ENCODE assay signal across 23 cellular contexts in genomic region chr1:226984521-226985238, GRCh38. TPM values are rescaled to one million over a fixed set of nuclear protein-coding genes. Genes with fewer than 3 reads are reported as not detected.
A peak's percentile ranks its signal among the peaks of the same experiment; 100 is the strongest.
DNase-seq lines count a peak whose midpoint lies in the region; ATAC-seq, FAIRE-seq and TF ChIP-seq lines count a peak whose summit lies in the region.
"Had no signal": no experiment of that assay in that cellular context is flagged by ENCODE, and none has a peak within 500 bp of the region (broad histone marks: within the 10 kb centered on the region; RNA-seq: fewer than 3 reads in every experiment).

No MANE protein-coding gene starts in this region.

- H3K27me3 ChIP-seq in H7 (ENCODE audit: control insufficient read depth, insufficient read depth, low read length) (no peaks in the 10 kb centered on the region), bronchial epithelial cell (ENCODE audit: control insufficient read depth, insufficient read depth, low read length) (no peaks in the 10 kb centered on the region), left ventricle myocardium inferior (ENCODE audit: low read depth) (no peaks in the 10 kb centered on the region), gastrocnemius medialis (no peaks in the 10 kb centered on the region)
- H3K27me3 ChIP-seq: body of pancreas, hepatocyte, thyroid gland had no signal

- DNase-seq in H7 (peak; percentile 52), bronchial epithelial cell (ENCODE audit: low read depth) (no peak), left ventricle myocardium inferior (peak; percentile 57), gastrocnemius medialis (peak; percentile 41 to 89), amygdala (lab: John Stamatoyannopoulos, UW) (no peak), AG20443 (ENCODE audit: low spot score) (no peak)
- DNase-seq: activated CD4-positive, alpha-beta T cell treated with anti-CD3 and anti-CD28 coated beads for 36 hours; activated CD8-positive, alpha-beta memory T cell treated with anti-CD3 and anti-CD28 coated beads, Interleukin-2, amount 50 U/mL, for 4 hours; activated naive CD4-positive, alpha-beta T cell treated with anti-CD3 and anti-CD28 coated beads, Interleukin-2, amount 50 U/mL, for 16 hours; effector CD4-positive, alpha-beta T cell; GDM1; MV-4-11; NCI-H2107; NCI-H748 treated with DMSO at 0.1 percent for 48 hours; PC-3; thyroid gland had no signal

- H3K27ac ChIP-seq in left ventricle myocardium inferior (replicated peaks) (peak overlapping the region; percentile 96), gastrocnemius medialis (peak overlapping the region; percentile 89 to 99 (median 99))
- H3K27ac ChIP-seq: body of pancreas, thyroid gland had no signal

- ATAC-seq in gastrocnemius medialis (peak in 1 of 2 donors; percentile 19), HG03280 (IDR thresholded peaks at IDR 0.05; ENCODE audit: unreplicated experiment) (no peak), HG03108 (IDR thresholded peaks at IDR 0.05; ENCODE audit: unreplicated experiment) (no peak)
- ATAC-seq: activated CD4-positive, alpha-beta T cell treated with anti-CD3 and anti-CD28 coated beads for 36 hours; body of pancreas; GM12878; mucosa of descending colon; PC-3 had no signal

- TF ChIP-seq POLR2A in gastrocnemius medialis (IDR thresholded peaks at IDR 0.05) = peak; percentile 9 to 29

- in situ Hi-C loops in gastrocnemius medialis (cut with MboI; ENCODE audit: low sequenced_read_pairs in 4 of 4) = no loop called here

- TF ChIP-seq CTCF in bronchial epithelial cell (IDR thresholded peaks at IDR 0.05; ENCODE audit: insufficient read depth, low read length, severe bottlenecking) (no peak), left ventricle myocardium inferior (IDR thresholded peaks at IDR 0.05; ENCODE audit: borderline replicate concordance) (no peak), gastrocnemius medialis (IDR thresholded peaks at IDR 0.05 in 4 of 5, conservative IDR thresholded peaks at IDR 0.05 in 1 of 5) (no peak)

- FAIRE-seq in bronchial epithelial cell (lab: Jason Lieb, UNC) = peak; percentile 73
- FAIRE-seq: GM12878, keratinocyte had no signal

- H3K4me3 ChIP-seq in H7 (ENCODE audit: insufficient read depth, low read depth, low read length) (no peak overlapping the region), bronchial epithelial cell (ENCODE audit: low read depth, low read length) (no peak overlapping the region), left ventricle myocardium inferior (no peak overlapping the region), gastrocnemius medialis (no peak overlapping the region)
- H3K4me3 ChIP-seq: body of pancreas, GM12878, hepatocyte, mucosa of descending colon, thyroid gland had no signal

- H3K4me1 ChIP-seq in left ventricle myocardium inferior (peaks cover 99% of the 10 kb centered on the region), gastrocnemius medialis (peaks cover 81 to 87% of the 10 kb centered on the region in 2 donors)

- H3K9me3 ChIP-seq in left ventricle myocardium inferior (replicated peaks) (no peaks in the 10 kb centered on the region), gastrocnemius medialis (no peaks in the 10 kb centered on the region)
- H3K9me3 ChIP-seq: body of pancreas, mucosa of descending colon, thyroid gland had no signal

- intact Hi-C loops in left ventricle myocardium inferior (cut with micrococcal nuclease) (no loop called here), gastrocnemius medialis (cut with DNase I; ENCODE audit: low total_unique reads) (loop anchor here (2.0 to 10.0 kb wide), 2 partner anchors 72 to 330 kb away; partner anchors contain the start of gene CDC42BPA)

- H3K36me3 ChIP-seq in H7 (replicated peaks; ENCODE audit: control insufficient read depth, insufficient read depth, low read length) (peaks cover 2% of the 10 kb centered on the region), bronchial epithelial cell (ENCODE audit: control insufficient read depth, insufficient read depth, low read length) (peaks cover 2% of the 10 kb centered on the region), left ventricle myocardium inferior (peaks cover 67% of the 10 kb centered on the region), gastrocnemius medialis (peaks cover 0 to 66% of the 10 kb centered on the region in 2 donors)

RNA-seq across cellular contexts. Expression of gene COQ8A, which starts 44.6 kb away (rescaled TPM):
- 35.8 and 52.5 TPM in 2 replicates for total RNA-seq in H7 (2014; rRNA removed; shearing (Covaris generic))
- total RNA-seq in bronchial epithelial cell (2.3 and 6.1 TPM in 2 replicates), left ventricle myocardium inferior (357 TPM), gastrocnemius medialis (1,000 to 10,000 TPM in 3 of 4 donors, 100 to 1,000 TPM in 1; 950 to 2,403 (median 1,384) TPM)

Comparison
In these comparisons a context has a peak if more than half of its experiments do, and no peak if none do; other contexts are left out.
1. DNase-seq: peak in H7 (single experiment), left ventricle myocardium inferior (single experiment) and gastrocnemius medialis (2 of 2); none in bronchial epithelial cell (single experiment), amygdala (0 of 56) and AG20443 (single experiment).